10 cellular contexts compared by ENCODE assay signal in the genomic region with DNA sequence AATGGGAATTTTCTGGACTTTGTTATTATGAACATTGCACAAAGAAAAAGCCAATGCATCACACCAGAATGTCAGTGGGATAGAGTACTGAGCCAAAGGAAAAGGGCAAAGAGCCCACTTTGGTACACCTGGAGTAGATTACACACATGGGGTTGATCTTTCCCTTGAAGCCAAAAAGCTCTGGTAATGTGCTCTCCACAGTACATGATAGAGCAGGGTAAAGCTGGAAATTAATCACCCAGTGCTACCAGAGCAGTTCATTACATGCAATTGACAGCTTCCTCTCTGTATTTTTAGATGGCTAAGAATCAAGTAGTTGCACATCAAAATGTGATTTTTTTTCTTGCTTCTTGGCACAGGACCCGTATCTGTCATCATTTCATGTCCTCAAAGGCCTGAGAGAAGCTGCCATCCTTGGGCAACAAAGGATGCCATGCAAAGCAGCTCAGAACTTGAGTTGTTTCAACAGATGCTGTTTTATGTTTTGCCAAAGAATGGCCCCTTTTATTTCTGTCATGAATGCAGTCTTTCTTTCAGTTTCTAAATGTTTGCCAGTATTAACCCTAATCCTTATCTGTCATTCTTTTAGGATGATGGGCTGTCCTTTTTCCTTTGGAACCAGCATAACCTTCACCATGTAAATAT.
DNase-seq lines count a peak whose midpoint lies in the region; ATAC-seq, FAIRE-seq and TF ChIP-seq lines count a peak whose summit lies in the region.
"Had no signal": no experiment of that assay in that cellular context is flagged by ENCODE, and none has a peak within 500 bp of the region (broad histone marks: within the 10 kb centered on the region; RNA-seq: fewer than 3 reads in every experiment).

No MANE protein-coding gene starts in this region.

- FAIRE-seq in frontal cortex (lab: Jason Lieb, UNC), result peak; percentile 96

- ATAC-seq in left ventricle myocardium superior, result peak; percentile 50
- no peak for ATAC-seq in right cardiac atrium
- ATAC-seq in HG03520 (IDR thresholded peaks at IDR 0.05; ENCODE audit: unreplicated experiment), result no peak

- no peaks in the 10 kb centered on the region for H3K36me3 ChIP-seq in testis (ENCODE audit: low read depth, missing control alignments)
- H3K36me3 ChIP-seq: uterus had no signal

- no peak overlapping the region for H3K4me3 ChIP-seq in right cardiac atrium (ENCODE audit: low read length)
- no peak overlapping the region for H3K4me3 ChIP-seq in testis
- H3K4me3 ChIP-seq: uterus had no signal

- 58% methylated on average over 1 of the region's 1 CpG for WGBS in right cardiac atrium
- 52 to 69% methylated on average over 1 of the region's 1 CpG for WGBS in testis, 2 donors

- no peak for TF ChIP-seq CTCF in testis (IDR thresholded peaks at IDR 0.05)

- intact Hi-C loops in left ventricle myocardium superior (cut with micrococcal nuclease) (no loop called here), right cardiac atrium (cut with DNase I) (no loop called here), testis (cut with DNase I; ENCODE audit: low total_unique reads) (no loop called here)

- H3K27me3 ChIP-seq in right cardiac atrium (ENCODE audit: control insufficient read depth, insufficient read depth) (no peaks in the 10 kb centered on the region), testis (no peaks in the 10 kb centered on the region)
- H3K27me3 ChIP-seq: uterus had no signal

- no peaks in the 10 kb centered on the region for H3K4me1 ChIP-seq in right cardiac atrium (ENCODE audit: control insufficient read depth, insufficient read depth, low read length)
- peaks cover 41% of the 10 kb centered on the region for H3K4me1 ChIP-seq in testis
- H3K4me1 ChIP-seq: uterus had no signal

- no peak for DNase-seq in left ventricle myocardium superior
- DNase-seq in right cardiac atrium, result no peak
- peak; percentile 95 for DNase-seq in NCI-H446 treated with DMSO at 0.1 percent for 48 hours (lab: John Stamatoyannopoulos, UW)
- DNase-seq in frontal cortex (ENCODE audit: low spot score in 2 of 2), result peak; percentile 9 to 29
- DNase-seq in testis, result peak; percentile 74
- DNase-seq in KBM-7, result no peak
- DNase-seq in AG08396 (ENCODE audit: low spot score), result no peak
- DNase-seq: NCI-H2081, uterus had no signal

- in situ Hi-C loops in KBM-7 (cut with MboI; ENCODE audit: low pct_unique_long_range_greater_than_20kb, low sequenced_read_pairs), result no loop called here

- TF ChIP-seq POLR2A in testis (IDR thresholded peaks at IDR 0.05), result no peak

- H3K27ac ChIP-seq in right cardiac atrium (ENCODE audit: low read length), result no peak overlapping the region
- H3K27ac ChIP-seq in testis, result peak overlapping the region in 1 of 2 donors; percentile 50

- H3K9me3 ChIP-seq in right cardiac atrium (ENCODE audit: control insufficient read depth, low read length) (no peaks in the 10 kb centered on the region), testis (no peaks in the 10 kb centered on the region)
- H3K9me3 ChIP-seq: uterus had no signal

Comparison
In these comparisons a context has a peak if more than half of its experiments do, and no peak if none do; other contexts are left out.
1. DNase-seq: peak in NCI-H446 treated with DMSO at 0.1 percent for 48 hours (single experiment), frontal cortex (2 of 2) and testis (single experiment); none in left ventricle myocardium superior (single experiment), right cardiac atrium (0 of 3), KBM-7 (single experiment) and AG08396 (single experiment).